In the genomic region with DNA sequence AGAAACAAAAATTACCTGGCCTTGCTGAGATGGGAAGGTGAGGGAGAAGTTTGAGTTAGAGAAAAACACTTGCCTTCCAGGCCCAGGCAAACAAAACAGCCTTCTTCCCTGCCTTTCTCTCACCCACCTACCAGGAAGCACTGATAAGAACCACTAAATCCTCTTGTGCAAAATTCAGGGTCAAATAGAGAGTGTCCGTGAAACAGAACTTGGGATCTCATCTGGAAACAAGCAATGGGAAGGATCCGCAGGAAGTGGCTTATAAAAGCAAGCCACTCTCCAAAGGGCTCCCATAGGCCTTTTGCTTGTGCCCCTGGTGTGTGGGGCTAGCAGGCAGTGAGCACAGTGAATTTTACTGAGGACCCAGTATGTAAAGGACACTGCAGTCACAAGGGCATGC, we compare ENCODE assay signal across 21 cellular contexts. TPM values are rescaled to one million over a fixed set of nuclear protein-coding genes. Genes with fewer than 3 reads are reported as not detected.
"Had no signal": no experiment of that assay in that cellular context is flagged by ENCODE, and none has a peak within 500 bp of the region (broad histone marks: within the 10 kb centered on the region; RNA-seq: fewer than 3 reads in every experiment).

No MANE protein-coding gene starts in this region.

- H3K27ac ChIP-seq: epithelial cell of prostate, left lung, right lobe of liver, upper lobe of left lung had no signal

- H3K27me3 ChIP-seq: left lung, right lobe of liver, upper lobe of left lung had no signal

- H3K27ac Mint-ChIP-seq: activated B cell treated with CpG ODN at 0.5 μM for 24 hours; activated CD8-positive, alpha-beta T cell treated with anti-CD3 and anti-CD28 coated beads for 36 hours; activated T-helper 17 cell treated with anti-CD3 and anti-CD28 coated beads, Interleukin-2, amount 50 U/mL, for 72 hours; dendritic cell treated with granulocyte-macrophage colony-stimulating factor and Interleukin-4, amounts not matched to agents 40 ng/mL and 50 ng/mL, for 4 days; naive thymus-derived CD8-positive, alpha-beta T cell; stimulated activated effector memory CD8-positive, alpha-beta T cell treated with anti-CD3 and anti-CD28 coated beads, Interleukin-12 subunit alpha, Interleukin-12 subunit beta, amount 100 ng/mL, for 72 hours; stimulated activated naive CD8-positive, alpha-beta T cell treated with anti-CD3 and anti-CD28 coated beads, Interleukin-15, Interleukin-2, amounts not matched to agents 100 ng/mL and 50 ng/mL, for 24 hours; T-cell; T-helper 2 cell treated with Interferon-gamma antibody and Interleukin-4, amounts not matched to agents 5 μg/mL and 100 μg/mL, for 36 hours had no signal

- H3K4me1 Mint-ChIP-seq: activated B cell treated with CpG ODN at 0.5 μM for 24 hours; activated T-helper 17 cell treated with anti-CD3 and anti-CD28 coated beads, Interleukin-2, amount 50 U/mL, for 72 hours; naive thymus-derived CD8-positive, alpha-beta T cell; stimulated activated effector memory CD8-positive, alpha-beta T cell treated with anti-CD3 and anti-CD28 coated beads, Interleukin-12 subunit alpha, Interleukin-12 subunit beta, amount 100 ng/mL, for 72 hours; T-cell had no signal

- H3K9me3 Mint-ChIP-seq: activated B cell treated with CpG ODN at 0.5 μM for 24 hours; activated T-helper 17 cell treated with anti-CD3 and anti-CD28 coated beads, Interleukin-2, amount 50 U/mL, for 72 hours; dendritic cell treated with granulocyte-macrophage colony-stimulating factor and Interleukin-4, amounts not matched to agents 40 ng/mL and 50 ng/mL, for 4 days; stimulated activated naive CD8-positive, alpha-beta T cell treated with anti-CD3 and anti-CD28 coated beads, Interleukin-15, Interleukin-2, amounts not matched to agents 100 ng/mL and 50 ng/mL, for 24 hours; T-helper 2 cell treated with Interferon-gamma antibody and Interleukin-4, amounts not matched to agents 5 μg/mL and 100 μg/mL, for 36 hours had no signal

- H3K9me3 ChIP-seq: left lung, right lobe of liver, upper lobe of left lung had no signal

- H3K36me3 ChIP-seq: right lobe of liver had no signal

- H3K27me3 Mint-ChIP-seq: activated B cell treated with CpG ODN at 0.5 μM for 24 hours; activated T-helper 17 cell treated with anti-CD3 and anti-CD28 coated beads, Interleukin-2, amount 50 U/mL, for 72 hours; dendritic cell treated with granulocyte-macrophage colony-stimulating factor and Interleukin-4, amounts not matched to agents 40 ng/mL and 50 ng/mL, for 4 days; naive thymus-derived CD8-positive, alpha-beta T cell; stimulated activated naive CD8-positive, alpha-beta T cell treated with anti-CD3 and anti-CD28 coated beads, Interleukin-15, Interleukin-2, amounts not matched to agents 100 ng/mL and 50 ng/mL, for 24 hours; T-cell had no signal

- H3K4me1 ChIP-seq: right lobe of liver had no signal

- H3K36me3 Mint-ChIP-seq: naive thymus-derived CD8-positive, alpha-beta T cell; stimulated activated effector memory CD8-positive, alpha-beta T cell treated with anti-CD3 and anti-CD28 coated beads, Interleukin-12 subunit alpha, Interleukin-12 subunit beta, amount 100 ng/mL, for 72 hours; T-cell had no signal

- H3K4me3 Mint-ChIP-seq: activated B cell treated with CpG ODN at 0.5 μM for 24 hours; activated CD8-positive, alpha-beta T cell treated with anti-CD3 and anti-CD28 coated beads for 36 hours; activated T-cell treated with anti-CD3 and anti-CD28 coated beads, Interleukin-2, amount 50 U/mL, for 4 hours; activated T-helper 17 cell treated with anti-CD3 and anti-CD28 coated beads, Interleukin-2, amount 50 U/mL, for 72 hours; dendritic cell treated with granulocyte-macrophage colony-stimulating factor and Interleukin-4, amounts not matched to agents 40 ng/mL and 50 ng/mL, for 4 days; naive thymus-derived CD8-positive, alpha-beta T cell; stimulated activated effector memory CD8-positive, alpha-beta T cell treated with anti-CD3 and anti-CD28 coated beads, Interleukin-12 subunit alpha, Interleukin-12 subunit beta, amount 100 ng/mL, for 72 hours; stimulated activated naive CD8-positive, alpha-beta T cell treated with anti-CD3 and anti-CD28 coated beads, Interleukin-15, Interleukin-2, amounts not matched to agents 100 ng/mL and 50 ng/mL, for 24 hours; T-cell; T-helper 2 cell treated with Interferon-gamma antibody and Interleukin-4, amounts not matched to agents 5 μg/mL and 100 μg/mL, for 36 hours had no signal

- H3K4me3 ChIP-seq: left lung, lung, right lobe of liver, upper lobe of left lung had no signal

- DNase-seq: activated B cell treated with CpG ODN at 0.5 μM for 24 hours; activated CD4-positive, alpha-beta T cell treated with anti-CD3 and anti-CD28 coated beads, Interleukin-2, amount 50 U/mL, for 1 hour; activated CD8-positive, alpha-beta T cell treated with anti-CD3 and anti-CD28 coated beads for 36 hours; activated gamma-delta T cell treated with Interleukin-2 at 50 U/mL for 16 hours; activated naive CD4-positive, alpha-beta T cell treated with anti-CD3 and anti-CD28 coated beads, Interleukin-2, amount 50 U/mL, for 16 hours; activated T-cell treated with anti-CD3 and anti-CD28 coated beads, Interleukin-2, amount 50 U/mL, for 4 hours; caudate nucleus; left lung; midbrain; naive thymus-derived CD8-positive, alpha-beta T cell; right lobe of liver; stimulated activated CD4-positive, alpha-beta T cell treated with anti-CD3 and anti-CD28 coated beads, Interleukin-4, amount 100 ng/mL, for 24 hours; T-cell; upper lobe of left lung had no signal

- ATAC-seq: activated CD8-positive, alpha-beta T cell treated with anti-CD3 and anti-CD28 coated beads for 36 hours; activated T-cell treated with anti-CD3 and anti-CD28 coated beads, Interleukin-2, amount 50 U/mL, for 4 hours; activated T-helper 17 cell treated with anti-CD3 and anti-CD28 coated beads, Interleukin-2, amount 50 U/mL, for 72 hours; left lung; naive thymus-derived CD8-positive, alpha-beta T cell; stimulated activated effector memory CD8-positive, alpha-beta T cell treated with anti-CD3 and anti-CD28 coated beads, Interleukin-12 subunit alpha, Interleukin-12 subunit beta, amount 100 ng/mL, for 72 hours; T-cell had no signal

RNA-seq across cellular contexts. Expression of gene ADAMTS9, which starts 11.0 kb away (rescaled TPM):
- total RNA-seq: activated B cell treated with CpG ODN at 0.5 μM for 24 hours; activated CD8-positive, alpha-beta T cell treated with anti-CD3 and anti-CD28 coated beads for 36 hours; activated T-helper 17 cell treated with anti-CD3 and anti-CD28 coated beads, Interleukin-2, amount 50 U/mL, for 72 hours; naive thymus-derived CD8-positive, alpha-beta T cell had no signal
- polyA plus RNA-seq: naive thymus-derived CD8-positive, alpha-beta T cell had no signal
